ENCODE assay signal across 8 cellular contexts in genomic region chr1:150507912-150508864, GRCh38. TPM values are rescaled to one million over a fixed set of nuclear protein-coding genes. Genes with fewer than 3 reads are reported as not detected.
A peak's percentile ranks its signal among the peaks of the same experiment; 100 is the strongest.
DNase-seq lines count a peak whose midpoint lies in the region; ATAC-seq and TF ChIP-seq lines count a peak whose summit lies in the region.

Gene ECM1 (plus strand): TSS chr1:150508109. CDS start chr1:150508210, 101 bp downstream.

- ATAC-seq in HG03571 (IDR thresholded peaks at IDR 0.05; ENCODE audit: unreplicated experiment) (no peak), HG03442 (IDR thresholded peaks at IDR 0.05; ENCODE audit: unreplicated experiment) (no peak)
- ATAC-seq in naive thymus-derived CD8-positive, alpha-beta T cell, result no peak

- peak within 1 kb of the TSS; percentile 60 to 86 for H3K27ac ChIP-seq in coronary artery

- no peaks in the 10 kb centered on the region for H3K9me3 ChIP-seq in HAP-1

- in situ Hi-C loops in HAP-1 (cut with MboI; ENCODE audit: low sequenced_read_pairs), result no loop called here

- H3K4me3 ChIP-seq in coronary artery, result peak within 1 kb of the TSS; percentile 60
- H3K4me3 ChIP-seq in HAP-1, result no peak within 1 kb of the TSS

- POLR2A ChIA-PET in naive thymus-derived CD8-positive, alpha-beta T cell (lab: Charles Lee), result no interaction called here

- no peak for TF ChIP-seq CTCF in coronary artery (IDR thresholded peaks at IDR 0.05)

- peaks cover 0 to 42% (median 14%) of the 10 kb centered on the region in 3 donors for H3K36me3 Mint-ChIP-seq in naive thymus-derived CD8-positive, alpha-beta T cell

- DNase-seq in COLO668 (lab: John Stamatoyannopoulos, UW; ENCODE audit: unreplicated experiment) (peak; percentile 53), NCI-H460 (ENCODE audit: extremely low read depth, low read depth) (peak; percentile 69), coronary artery (ENCODE audit: low spot score) (no peak), mucosa of gallbladder (ENCODE audit: low spot score) (peak; percentile 77), HAP-1 (ENCODE audit: low spot score in 2 of 2) (no peak)
- DNase-seq in naive thymus-derived CD8-positive, alpha-beta T cell, result no peak

- H3K27ac Mint-ChIP-seq in naive thymus-derived CD8-positive, alpha-beta T cell, result peak within 1 kb of the TSS in 3 of 10 donors; percentile 1 to 43 (median 39)

- H3K9me3 Mint-ChIP-seq in naive thymus-derived CD8-positive, alpha-beta T cell, result no peaks in the 10 kb centered on the region

- peaks cover 0 to 2% (median under 1%) of the 10 kb centered on the region in 4 donors for H3K4me1 Mint-ChIP-seq in naive thymus-derived CD8-positive, alpha-beta T cell

- peaks cover 39% of the 10 kb centered on the region for H3K36me3 ChIP-seq in HAP-1 (replicated peaks)

- no peaks in the 10 kb centered on the region for H3K27me3 Mint-ChIP-seq in naive thymus-derived CD8-positive, alpha-beta T cell

- H3K27me3 ChIP-seq in HAP-1 (ENCODE audit: low read depth), result no peaks in the 10 kb centered on the region

- no peaks in the 10 kb centered on the region for H3K4me1 ChIP-seq in HAP-1

- no peak within 1 kb of the TSS for H3K4me3 Mint-ChIP-seq in naive thymus-derived CD8-positive, alpha-beta T cell

RNA-seq across cellular contexts. Expression of gene ECM1, which starts in this region (rescaled TPM):
- 11.7 and 12.0 TPM in 2 replicates for total RNA-seq in NCI-H460 (2014; rRNA removed; shearing (Covaris generic))
- 9.5 and 13.9 TPM in 2 replicates for polyA plus RNA-seq in NCI-H460 (2014; cell fraction: nucleus; rRNA removed)
- 681 TPM for total RNA-seq in mucosa of gallbladder
- total RNA-seq in naive thymus-derived CD8-positive, alpha-beta T cell, result 1 to 10 TPM; 1.5 to 1.6 TPM
- polyA plus RNA-seq in naive thymus-derived CD8-positive, alpha-beta T cell, result under 1 TPM in 1 of 3 donors, not detected in 2; 0.17 TPM

Comparison
In these comparisons a context has a peak if more than half of its experiments do, and no peak if none do; other contexts are left out.
1. RNA of gene ECM1 (total RNA-seq): 681 TPM in mucosa of gallbladder (single experiment); 11.7 to 12.0 TPM in NCI-H460 and 1.5 to 1.6 TPM in naive thymus-derived CD8-positive, alpha-beta T cell; every median in the first group is over 10 times any median in the second.
2. DNase-seq: peak in COLO668 (single experiment), NCI-H460 (single experiment) and mucosa of gallbladder (single experiment); none in coronary artery (single experiment), naive thymus-derived CD8-positive, alpha-beta T cell (0 of 10) and HAP-1 (0 of 2).